Comparison of ENCODE assay signal across 24 cellular contexts in genomic region chr4:78312989-78313753, GRCh38.
DNase-seq lines count a peak whose midpoint lies in the region; ATAC-seq and TF ChIP-seq lines count a peak whose summit lies in the region.
"Had no signal": no experiment of that assay in that cellular context is flagged by ENCODE, and none has a peak within 500 bp of the region (broad histone marks: within the 10 kb centered on the region; RNA-seq: fewer than 3 reads in every experiment).

No MANE protein-coding gene starts in this region.

- DNase-seq in activated naive CD8-positive, alpha-beta T cell treated with anti-CD3 and anti-CD28 coated beads, Interleukin-2, amount 50 U/mL, for 24 hours: no peak
- no peak for DNase-seq in omental fat pad (ENCODE audit: low spot score)
- no peak for DNase-seq in aorta
- DNase-seq in occipital lobe (lab: John Stamatoyannopoulos, UW): no peak
- DNase-seq: activated CD4-positive, alpha-beta T cell treated with anti-CD3 and anti-CD28 coated beads, Interleukin-2, amount 10 ng/mL, durations not matched to agents 7 days and 5 days; activated naive CD4-positive, alpha-beta T cell; CD8-positive, alpha-beta memory T cell; cerebellar nuclear complex; DMS153; GOT3; lower lobe of right lung; NCI-H2107; NCI-H446 treated with DMSO at 0.1 percent for 48 hours; NK-92 treated with Interleukin-12 subunit alpha and Interleukin-12 subunit beta, amount 100 ng/mL, for 24 hours; Peyer's patch; small intestine; stimulated activated CD4-positive, alpha-beta T cell treated with anti-CD3 and anti-CD28 coated beads, Interleukin-2, amount 100 ng/mL, for 48 hours; stimulated activated naive CD4-positive, alpha-beta T cell; T-helper 1 cell had no signal

- WGBS in aorta, 2 donors: 93 to 94% methylated on average over 2 of the region's 2 CpGs

- no peak overlapping the region for H3K4me3 ChIP-seq in aorta (ENCODE audit: low read length in 2 of 2)
- H3K4me3 ChIP-seq: ascending aorta, gastroesophageal sphincter, lower lobe of right lung, Peyer's patch had no signal

- H3K36me3 ChIP-seq in aorta (ENCODE audit: control insufficient read depth in 1 of 2, insufficient read depth in 2 of 2, low read length in 1 of 2): no peaks in the 10 kb centered on the region
- H3K36me3 ChIP-seq: ascending aorta, lower lobe of right lung, Peyer's patch had no signal

- no peaks in the 10 kb centered on the region for H3K27me3 ChIP-seq in aorta (ENCODE audit: control insufficient read depth in 1 of 2, insufficient read depth in 2 of 2, low read length in 1 of 2)
- H3K27me3 ChIP-seq: ascending aorta, gastroesophageal sphincter, Peyer's patch had no signal

- intact Hi-C loops in aorta (cut with DNase I): no loop called here

- no peak overlapping the region for H3K27ac Mint-ChIP-seq in activated naive CD8-positive, alpha-beta T cell treated with anti-CD3 and anti-CD28 coated beads, Interleukin-2, amount 50 U/mL, for 24 hours
- H3K27ac Mint-ChIP-seq: CD8-positive, alpha-beta memory T cell had no signal

- no peak overlapping the region for H3K27ac ChIP-seq in aorta (ENCODE audit: low read depth in 1 of 2, low read length in 2 of 2)
- H3K27ac ChIP-seq: ascending aorta, gastroesophageal sphincter, lower lobe of right lung, Peyer's patch had no signal

- H3K36me3 Mint-ChIP-seq in activated naive CD8-positive, alpha-beta T cell treated with anti-CD3 and anti-CD28 coated beads, Interleukin-2, amount 50 U/mL, for 24 hours (ENCODE audit: low read depth): no peaks in the 10 kb centered on the region
- H3K36me3 Mint-ChIP-seq: CD8-positive, alpha-beta memory T cell had no signal

- no peaks in the 10 kb centered on the region for H3K9me3 Mint-ChIP-seq in activated naive CD8-positive, alpha-beta T cell treated with anti-CD3 and anti-CD28 coated beads, Interleukin-2, amount 50 U/mL, for 24 hours

- TF ChIP-seq CTCF in omental fat pad (IDR thresholded peaks at IDR 0.05): no peak

- H3K27me3 Mint-ChIP-seq in activated naive CD8-positive, alpha-beta T cell treated with anti-CD3 and anti-CD28 coated beads, Interleukin-2, amount 50 U/mL, for 24 hours: peaks cover 22% of the 10 kb centered on the region

- H3K4me1 ChIP-seq in aorta (ENCODE audit: control insufficient read depth in 1 of 2, insufficient read depth in 2 of 2, low read length in 2 of 2): no peaks in the 10 kb centered on the region
- H3K4me1 ChIP-seq: ascending aorta, gastroesophageal sphincter, lower lobe of right lung, Peyer's patch had no signal

- peak; percentile 49 for ATAC-seq in GM21381 (IDR thresholded peaks at IDR 0.05; ENCODE audit: unreplicated experiment)
- ATAC-seq in HG03457 (IDR thresholded peaks at IDR 0.05; ENCODE audit: unreplicated experiment): peak; percentile 52
- ATAC-seq in activated naive CD8-positive, alpha-beta T cell treated with anti-CD3 and anti-CD28 coated beads, Interleukin-2, amount 50 U/mL, for 24 hours: peak; percentile 28
- ATAC-seq in omental fat pad (ENCODE audit: low FRiP score): peak; percentile 42
- no peak for ATAC-seq in aorta (ENCODE audit: low FRiP score)
- no peak for ATAC-seq in HG02588 (IDR thresholded peaks at IDR 0.05; ENCODE audit: unreplicated experiment)
- ATAC-seq: gastroesophageal sphincter, lower lobe of right lung had no signal

- H3K9me3 ChIP-seq in aorta (ENCODE audit: control insufficient read depth, low read length): no peaks in the 10 kb centered on the region
- H3K9me3 ChIP-seq: ascending aorta, gastroesophageal sphincter, lower lobe of right lung, Peyer's patch had no signal

- H3K4me3 Mint-ChIP-seq in activated naive CD8-positive, alpha-beta T cell treated with anti-CD3 and anti-CD28 coated beads, Interleukin-2, amount 50 U/mL, for 24 hours: no peak overlapping the region
- H3K4me3 Mint-ChIP-seq: activated CD4-positive, alpha-beta T cell treated with anti-CD3 and anti-CD28 coated beads, Interleukin-2, amount 10 ng/mL, durations not matched to agents 7 days and 5 days; CD8-positive, alpha-beta memory T cell had no signal

- peaks cover 13% of the 10 kb centered on the region for H3K4me1 Mint-ChIP-seq in activated naive CD8-positive, alpha-beta T cell treated with anti-CD3 and anti-CD28 coated beads, Interleukin-2, amount 50 U/mL, for 24 hours
- H3K4me1 Mint-ChIP-seq: CD8-positive, alpha-beta memory T cell had no signal

Comparison
In these comparisons a context has a peak if more than half of its experiments do, and no peak if none do; other contexts are left out.
1. ATAC-seq: peak in GM21381 (single experiment), HG03457 (single experiment), activated naive CD8-positive, alpha-beta T cell treated with anti-CD3 and anti-CD28 coated beads, Interleukin-2, amount 50 U/mL, for 24 hours (single experiment) and omental fat pad (single experiment); none in aorta (single experiment) and HG02588 (single experiment).